Comparison of ENCODE assay signal across 8 cellular contexts in genomic region chr19:39362682-39363657, GRCh38. TPM values are rescaled to one million over a fixed set of nuclear protein-coding genes. Genes with fewer than 3 reads are reported as not detected.
DNase-seq lines count a peak whose midpoint lies in the region; ATAC-seq and TF ChIP-seq lines count a peak whose summit lies in the region.
"Had no signal": no experiment of that assay in that cellular context is flagged by ENCODE, and none has a peak within 500 bp of the region (broad histone marks: within the 10 kb centered on the region; RNA-seq: fewer than 3 reads in every experiment).

No MANE protein-coding gene starts in this region.

- H3K27ac ChIP-seq in left ventricle myocardium inferior (replicated peaks) (peak overlapping the region; percentile 60), tibial artery (peak overlapping the region; percentile 33 to 51)
- H3K27ac ChIP-seq: 22Rv1 had no signal

- H3K27ac Mint-ChIP-seq in activated CD4-positive, alpha-beta T cell treated with anti-CD3 and anti-CD28 coated beads for 36 hours = peak overlapping the region; percentile 29
- H3K27ac Mint-ChIP-seq in Calu3 (ENCODE audit: unreplicated experiment) = no peak overlapping the region

- CTCF ChIA-PET in activated CD4-positive, alpha-beta T cell treated with anti-CD3 and anti-CD28 coated beads for 36 hours (lab: Charles Lee) = interaction anchor here (0.9 kb wide), 1 partner anchor 13 kb away, joined by 3 read pairs; no protein-coding TSS in a partner anchor
- CTCF ChIA-PET in Calu3 (lab: Charles Lee) = interaction anchor here (0.6 to 1.4 kb wide), 4 partner anchors 13 to 35 kb away, joined by 3 read pairs; no protein-coding TSS in a partner anchor

- peaks cover 18% of the 10 kb centered on the region for H3K36me3 Mint-ChIP-seq in activated CD4-positive, alpha-beta T cell treated with anti-CD3 and anti-CD28 coated beads for 36 hours (ENCODE audit: low read depth)
- peaks cover 63% of the 10 kb centered on the region for H3K36me3 Mint-ChIP-seq in Calu3 (ENCODE audit: insufficient read depth, unreplicated experiment)

- no peaks in the 10 kb centered on the region for H3K27me3 Mint-ChIP-seq in activated CD4-positive, alpha-beta T cell treated with anti-CD3 and anti-CD28 coated beads for 36 hours
- no peaks in the 10 kb centered on the region for H3K27me3 Mint-ChIP-seq in Calu3 (ENCODE audit: unreplicated experiment)

- no TSS peak for BruUV-seq in Calu3 (replicated peaks; lab: Mats Ljungman, UMichigan)

- H3K27me3 ChIP-seq in left ventricle myocardium inferior (ENCODE audit: low read depth) = no peaks in the 10 kb centered on the region
- H3K27me3 ChIP-seq in tibial artery = no peaks in the 10 kb centered on the region

- no peak overlapping the region for H3K4me3 Mint-ChIP-seq in activated CD4-positive, alpha-beta T cell treated with anti-CD3 and anti-CD28 coated beads for 36 hours
- H3K4me3 Mint-ChIP-seq in Calu3 (ENCODE audit: low read depth, unreplicated experiment) = no peak overlapping the region

- H3K4me3 ChIP-seq in left ventricle myocardium inferior (no peak overlapping the region), tibial artery (no peak overlapping the region)

- peaks cover 65% of the 10 kb centered on the region for H3K36me3 ChIP-seq in left ventricle myocardium inferior
- H3K36me3 ChIP-seq in tibial artery = peaks cover 34 to 96% (median 45%) of the 10 kb centered on the region in 3 donors

- POLR2A ChIA-PET in activated CD4-positive, alpha-beta T cell treated with anti-CD3 and anti-CD28 coated beads for 36 hours (lab: Charles Lee) = no interaction called here

- no peak for DNase-seq in activated CD4-positive, alpha-beta T cell treated with anti-CD3 and anti-CD28 coated beads for 36 hours
- DNase-seq in activated CD4-positive, alpha-beta T cell treated with anti-CD3 and anti-CD28 coated beads for 1 hour = no peak
- no peak for DNase-seq in left ventricle myocardium inferior
- DNase-seq in tibial artery = peak; percentile 58 to 71
- DNase-seq in Calu3 = no peak
- DNase-seq in NCI-H146 (lab: John Stamatoyannopoulos, UW) = no peak
- DNase-seq: KG1 had no signal

- TF ChIP-seq CTCF in left ventricle myocardium inferior (IDR thresholded peaks at IDR 0.05; ENCODE audit: borderline replicate concordance) = no peak
- TF ChIP-seq CTCF in tibial artery (IDR thresholded peaks at IDR 0.05) = no peak
- no peak for TF ChIP-seq CTCF in Calu3 (IDR thresholded peaks at IDR 0.05; ENCODE audit: unreplicated experiment)

- H3K4me1 Mint-ChIP-seq in activated CD4-positive, alpha-beta T cell treated with anti-CD3 and anti-CD28 coated beads for 36 hours = peaks cover 7% of the 10 kb centered on the region
- H3K4me1 Mint-ChIP-seq in Calu3 (ENCODE audit: low read depth, unreplicated experiment) = peaks cover 13% of the 10 kb centered on the region

- H3K9me3 ChIP-seq in left ventricle myocardium inferior (replicated peaks) (no peaks in the 10 kb centered on the region), tibial artery (no peaks in the 10 kb centered on the region)

- ATAC-seq in activated CD4-positive, alpha-beta T cell treated with anti-CD3 and anti-CD28 coated beads for 36 hours = no peak

- no peaks in the 10 kb centered on the region for H3K9me3 Mint-ChIP-seq in activated CD4-positive, alpha-beta T cell treated with anti-CD3 and anti-CD28 coated beads for 36 hours (ENCODE audit: low read depth)
- no peaks in the 10 kb centered on the region for H3K9me3 Mint-ChIP-seq in Calu3 (ENCODE audit: low read depth, unreplicated experiment)

- intact Hi-C loops in activated CD4-positive, alpha-beta T cell treated with anti-CD3 and anti-CD28 coated beads for 36 hours (cut with DNase I, micrococcal nuclease) = no loop called here
- intact Hi-C loops in left ventricle myocardium inferior (cut with micrococcal nuclease) (no loop called here), tibial artery (cut with DNase I; ENCODE audit: low total_unique reads) (no loop called here), Calu3 (cut with micrococcal nuclease; ENCODE audit: unreplicated experiment) (no loop called here)

- H3K4me1 ChIP-seq in left ventricle myocardium inferior (peaks cover 34% of the 10 kb centered on the region), tibial artery (peaks cover 0 to 17% (median 12%) of the 10 kb centered on the region in 4 donors)

RNA-seq across cellular contexts. Expression of gene SAMD4B, which starts 20.7 kb away (rescaled TPM):
- total RNA-seq in activated CD4-positive, alpha-beta T cell treated with anti-CD3 and anti-CD28 coated beads for 36 hours = 10 to 100 TPM; 45.2 to 46.9 TPM
- total RNA-seq in left ventricle myocardium inferior (47.9 TPM), Calu3 (2022) (214 and 237 TPM in 2 replicates)

RNA-seq across cellular contexts. Expression of gene GMFG, which starts 27.1 kb away (rescaled TPM):
- total RNA-seq in activated CD4-positive, alpha-beta T cell treated with anti-CD3 and anti-CD28 coated beads for 36 hours = 100 to 1,000 TPM; 231 to 333 TPM
- total RNA-seq in left ventricle myocardium inferior = 15.6 TPM
- not detected in 2 replicates for total RNA-seq in Calu3 (2022)

RNA-seq across cellular contexts. Expression of gene PAF1, which starts 27.9 kb away (rescaled TPM):
- total RNA-seq in activated CD4-positive, alpha-beta T cell treated with anti-CD3 and anti-CD28 coated beads for 36 hours = 10 to 100 TPM; 40.4 to 54.2 TPM
- total RNA-seq in left ventricle myocardium inferior (33.2 TPM), Calu3 (2022) (64.3 and 72.7 TPM in 2 replicates)

RNA-seq across cellular contexts. Expression of gene MED29, which starts 28.2 kb away (rescaled TPM):
- total RNA-seq in activated CD4-positive, alpha-beta T cell treated with anti-CD3 and anti-CD28 coated beads for 36 hours = 10 to 100 TPM; 24.0 to 34.6 TPM
- total RNA-seq in left ventricle myocardium inferior (25.7 TPM), Calu3 (2022) (56.8 and 66.6 TPM in 2 replicates)

RNA-seq across cellular contexts. Expression of gene LRFN1, which starts 42.3 kb away (rescaled TPM):
- 1 to 10 TPM; 5.3 to 5.4 TPM for total RNA-seq in activated CD4-positive, alpha-beta T cell treated with anti-CD3 and anti-CD28 coated beads for 36 hours
- total RNA-seq in left ventricle myocardium inferior (0.08 TPM), Calu3 (2022) (4.0 and 5.6 TPM in 2 replicates)

Comparison
In these comparisons a context has a peak if more than half of its experiments do, and no peak if none do; other contexts are left out.
1. DNase-seq: peak in tibial artery (2 of 2); none in activated CD4-positive, alpha-beta T cell treated with anti-CD3 and anti-CD28 coated beads for 36 hours (single experiment), activated CD4-positive, alpha-beta T cell treated with anti-CD3 and anti-CD28 coated beads for 1 hour (single experiment), left ventricle myocardium inferior (single experiment), Calu3 (single experiment) and NCI-H146 (single experiment).
2. RNA of gene GMFG, which starts 27.1 kb away (total RNA-seq): 231 to 333 TPM in activated CD4-positive, alpha-beta T cell treated with anti-CD3 and anti-CD28 coated beads for 36 hours and 15.6 TPM in left ventricle myocardium inferior (single experiment); not detected in Calu3; every median in the first group is over 10 times any median in the second.